In the genomic region with DNA sequence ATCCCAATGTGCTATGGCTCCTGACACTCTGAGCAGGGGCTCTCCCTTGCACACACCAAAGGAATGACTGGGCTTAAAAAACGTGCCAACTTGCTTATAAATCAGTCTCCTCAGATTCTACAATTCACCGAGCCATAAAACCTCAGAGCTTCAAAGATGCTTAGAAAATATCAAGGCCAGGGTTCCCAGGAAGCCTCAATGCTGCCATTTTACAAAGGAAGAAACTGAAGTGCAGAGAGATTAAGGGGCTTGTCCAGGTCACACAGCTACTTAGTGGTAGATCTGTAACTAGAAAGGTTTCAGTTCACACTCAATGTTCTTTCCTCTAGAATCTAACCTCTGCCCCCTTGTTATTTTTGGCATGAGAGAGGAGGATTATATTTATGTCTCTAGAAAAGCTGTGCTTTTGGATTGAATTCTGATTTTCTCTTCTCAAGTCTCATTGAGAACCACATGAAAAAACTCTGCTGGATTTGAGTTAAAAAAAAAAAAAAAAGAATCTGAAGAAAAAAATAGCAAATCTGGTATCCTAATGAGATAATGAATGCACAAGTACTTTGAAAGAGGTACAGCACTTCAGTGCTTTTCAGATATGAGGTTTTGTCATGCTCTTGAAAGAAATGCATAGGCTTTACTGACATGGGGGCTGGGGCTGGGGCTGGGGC, we compare ENCODE assay signal across 9 cellular contexts. TPM values are rescaled to one million over a fixed set of nuclear protein-coding genes. Genes with fewer than 3 reads are reported as not detected.
DNase-seq lines count a peak whose midpoint lies in the region; ATAC-seq and TF ChIP-seq lines count a peak whose summit lies in the region.
"Had no signal": no experiment of that assay in that cellular context is flagged by ENCODE, and none has a peak within 500 bp of the region (broad histone marks: within the 10 kb centered on the region; RNA-seq: fewer than 3 reads in every experiment).

No MANE protein-coding gene starts in this region.

- no peak overlapping the region for H3K4me3 Mint-ChIP-seq in activated CD4-positive, alpha-beta T cell treated with anti-CD3 and anti-CD28 coated beads, Interleukin-2, amount 10 ng/mL, durations not matched to agents 7 days and 5 days
- H3K4me3 Mint-ChIP-seq in nephron: no peak overlapping the region
- no peak overlapping the region for H3K4me3 Mint-ChIP-seq in immature natural killer cell

- no peak overlapping the region for H3K4me3 ChIP-seq in body of pancreas
- H3K4me3 ChIP-seq: gastrocnemius medialis had no signal

- peak overlapping the region; percentile 80 for H3K27ac Mint-ChIP-seq in activated CD4-positive, alpha-beta T cell treated with anti-CD3 and anti-CD28 coated beads, Interleukin-2, amount 10 ng/mL, durations not matched to agents 7 days and 5 days
- H3K27ac Mint-ChIP-seq in nephron (peak overlapping the region; percentile 64 to 67 (median 65)), immature natural killer cell (no peak overlapping the region)

- no peaks in the 10 kb centered on the region for H3K4me1 ChIP-seq in body of pancreas
- H3K4me1 ChIP-seq: gastrocnemius medialis had no signal

- H3K27me3 Mint-ChIP-seq in activated CD4-positive, alpha-beta T cell treated with anti-CD3 and anti-CD28 coated beads, Interleukin-2, amount 10 ng/mL, durations not matched to agents 7 days and 5 days: peaks cover 7% of the 10 kb centered on the region
- H3K27me3 Mint-ChIP-seq in nephron (ENCODE audit: low read depth): no peaks in the 10 kb centered on the region
- H3K27me3 Mint-ChIP-seq in immature natural killer cell (ENCODE audit: low read depth in 3 of 3): peaks cover 0 to 3% (median 2%) of the 10 kb centered on the region in 3 donors

- POLR2A ChIA-PET in activated CD4-positive, alpha-beta T cell treated with anti-CD3 and anti-CD28 coated beads, Interleukin-2, amount 10 ng/mL, durations not matched to agents 7 days and 5 days (lab: Charles Lee): no interaction called here

- TF ChIP-seq CTCF in nephron (IDR thresholded peaks at IDR 0.05; ENCODE audit: unreplicated experiment in 3 of 3) (no peak), body of pancreas (IDR thresholded peaks at IDR 0.05) (no peak)

- H3K27ac ChIP-seq in body of pancreas: no peak overlapping the region
- H3K27ac ChIP-seq: gastrocnemius medialis had no signal

- no peaks in the 10 kb centered on the region for H3K27me3 ChIP-seq in body of pancreas

- TF ChIP-seq POLR2A in body of pancreas (IDR thresholded peaks at IDR 0.05): no peak

- peak; percentile 55 for ATAC-seq in GM21619 (IDR thresholded peaks at IDR 0.05; ENCODE audit: unreplicated experiment)
- ATAC-seq in HG03439 (IDR thresholded peaks at IDR 0.05; ENCODE audit: unreplicated experiment): peak; percentile 47
- no peak for ATAC-seq in body of pancreas

- no peaks in the 10 kb centered on the region for H3K9me3 ChIP-seq in body of pancreas
- H3K9me3 ChIP-seq: gastrocnemius medialis had no signal

- DNase-seq in activated CD4-positive, alpha-beta T cell treated with anti-CD3 and anti-CD28 coated beads, Interleukin-2, amount 10 ng/mL, durations not matched to agents 7 days and 5 days: no peak
- no peak for DNase-seq in activated CD4-positive, alpha-beta T cell treated with anti-CD3 and anti-CD28 coated beads, Interleukin-2, amount 50 U/mL, for 48 hours
- no peak for DNase-seq in LoVo (ENCODE audit: low spot score)
- no peak for DNase-seq in body of pancreas
- DNase-seq in immature natural killer cell: no peak
- DNase-seq: gastrocnemius medialis had no signal

- H3K9me3 Mint-ChIP-seq in activated CD4-positive, alpha-beta T cell treated with anti-CD3 and anti-CD28 coated beads, Interleukin-2, amount 10 ng/mL, durations not matched to agents 7 days and 5 days: peaks cover 21% of the 10 kb centered on the region
- H3K9me3 Mint-ChIP-seq in nephron (peaks cover 28% of the 10 kb centered on the region), immature natural killer cell (no peaks in the 10 kb centered on the region)

- 65 to 84% methylated on average over 2 of the region's 2 CpGs for WGBS in body of pancreas, 2 donors

- peaks cover 14% of the 10 kb centered on the region for H3K36me3 Mint-ChIP-seq in activated CD4-positive, alpha-beta T cell treated with anti-CD3 and anti-CD28 coated beads, Interleukin-2, amount 10 ng/mL, durations not matched to agents 7 days and 5 days (ENCODE audit: low read depth)
- H3K36me3 Mint-ChIP-seq in nephron (ENCODE audit: low read depth) (peaks cover 9% of the 10 kb centered on the region), immature natural killer cell (peaks cover 0 to 3% (median 0%) of the 10 kb centered on the region in 3 donors)

- no peaks in the 10 kb centered on the region for H3K36me3 ChIP-seq in body of pancreas (replicated peaks in 1 of 2; ENCODE audit: insufficient read depth in 1 of 2, low read depth in 2 of 2)
- H3K36me3 ChIP-seq: gastrocnemius medialis had no signal

- CTCF ChIA-PET in activated CD4-positive, alpha-beta T cell treated with anti-CD3 and anti-CD28 coated beads, Interleukin-2, amount 10 ng/mL, durations not matched to agents 7 days and 5 days (lab: Charles Lee): interaction anchor here (0.8 to 1.7 kb wide), 2 partner anchors 12 to 67 kb away, joined by 3 to 4 read pairs; a partner anchor contains a TSS

- peaks cover 23% of the 10 kb centered on the region for H3K4me1 Mint-ChIP-seq in activated CD4-positive, alpha-beta T cell treated with anti-CD3 and anti-CD28 coated beads, Interleukin-2, amount 10 ng/mL, durations not matched to agents 7 days and 5 days
- H3K4me1 Mint-ChIP-seq in nephron: peaks cover 9% of the 10 kb centered on the region
- H3K4me1 Mint-ChIP-seq in immature natural killer cell: no peaks in the 10 kb centered on the region

- intact Hi-C loops in body of pancreas (cut with DNase I): no loop called here

RNA-seq across cellular contexts. Expression of a gene that starts 22.3 kb away (rescaled TPM):
- total RNA-seq in activated CD4-positive, alpha-beta T cell treated with anti-CD3 and anti-CD28 coated beads, Interleukin-2, amount 10 ng/mL, durations not matched to agents 7 days and 5 days: 1 to 10 TPM; 2.8 to 3.0 TPM
- total RNA-seq in body of pancreas: 10 to 100 TPM; 12.5 to 17.1 TPM
- polyA plus RNA-seq in immature natural killer cell: 1 to 10 TPM; 3.4 to 6.9 (median 6.2) TPM

Comparison
In these comparisons a context has a peak if more than half of its experiments do, and no peak if none do; other contexts are left out.
1. H3K27ac Mint-ChIP-seq: peak in activated CD4-positive, alpha-beta T cell treated with anti-CD3 and anti-CD28 coated beads, Interleukin-2, amount 10 ng/mL, durations not matched to agents 7 days and 5 days (single experiment) and nephron (3 of 3); none in immature natural killer cell (0 of 6).